ENCODE assay signal across 12 cellular contexts in the genomic region with DNA sequence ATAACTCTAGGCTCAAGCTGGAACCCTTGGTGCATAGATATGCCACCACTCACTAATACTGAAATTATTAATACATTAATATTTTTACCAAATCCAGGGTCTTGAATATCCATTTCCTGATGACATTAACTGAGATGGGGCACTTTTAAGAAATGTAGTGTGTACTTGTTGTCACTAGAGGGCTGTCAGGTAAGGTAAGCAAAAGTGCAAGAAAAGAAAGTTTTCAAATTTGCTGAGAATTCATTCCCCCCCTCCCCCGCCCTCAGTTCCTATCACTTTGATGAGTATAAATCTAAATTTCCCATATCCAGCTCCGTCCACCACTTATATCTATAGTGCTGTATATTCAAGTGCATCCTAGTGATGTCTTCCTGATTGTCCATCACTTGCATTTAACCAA. TPM values are rescaled to one million over a fixed set of nuclear protein-coding genes. Genes with fewer than 3 reads are reported as not detected.
DNase-seq lines count a peak whose midpoint lies in the region; ATAC-seq and TF ChIP-seq lines count a peak whose summit lies in the region.
"Had no signal": no experiment of that assay in that cellular context is flagged by ENCODE, and none has a peak within 500 bp of the region (broad histone marks: within the 10 kb centered on the region; RNA-seq: fewer than 3 reads in every experiment).

No MANE protein-coding gene starts in this region.

- 16% methylated on average over 2 of the region's 2 CpGs for WGBS in SK-N-SH (ENCODE audit: low lambda C conversion rate)

- no peak overlapping the region for H3K4me3 Mint-ChIP-seq in activated CD8-positive, alpha-beta T cell treated with anti-CD3 and anti-CD28 coated beads for 36 hours
- H3K4me3 Mint-ChIP-seq: activated CD4-positive, alpha-beta T cell treated with anti-CD3 and anti-CD28 coated beads, Interleukin-2, amount 10 ng/mL, durations not matched to agents 24 days and 14 days; natural killer cell treated with Interleukin-12 subunit alpha and Interleukin-12 subunit beta and Interleukin-15 and Interleukin-18, amount 100 ng/mL, for 72 hours; stimulated activated effector memory CD8-positive, alpha-beta T cell treated with anti-CD3 and anti-CD28 coated beads, Interleukin-12 subunit alpha, Interleukin-12 subunit beta, amount 100 ng/mL, for 72 hours had no signal

- no peaks in the 10 kb centered on the region for H3K36me3 Mint-ChIP-seq in activated CD8-positive, alpha-beta T cell treated with anti-CD3 and anti-CD28 coated beads for 36 hours (ENCODE audit: low read depth)
- H3K36me3 Mint-ChIP-seq: natural killer cell treated with Interleukin-12 subunit alpha and Interleukin-12 subunit beta and Interleukin-15 and Interleukin-18, amount 100 ng/mL, for 72 hours; stimulated activated effector memory CD8-positive, alpha-beta T cell treated with anti-CD3 and anti-CD28 coated beads, Interleukin-12 subunit alpha, Interleukin-12 subunit beta, amount 100 ng/mL, for 72 hours had no signal

- H3K9me2 ChIP-seq in SK-N-SH = no peaks in the 10 kb centered on the region

- H3K4me1 Mint-ChIP-seq in activated CD8-positive, alpha-beta T cell treated with anti-CD3 and anti-CD28 coated beads for 36 hours (ENCODE audit: low read depth) = no peaks in the 10 kb centered on the region
- H3K4me1 Mint-ChIP-seq: activated CD4-positive, alpha-beta T cell treated with anti-CD3 and anti-CD28 coated beads, Interleukin-2, amount 10 ng/mL, durations not matched to agents 24 days and 14 days; stimulated activated effector memory CD8-positive, alpha-beta T cell treated with anti-CD3 and anti-CD28 coated beads, Interleukin-12 subunit alpha, Interleukin-12 subunit beta, amount 100 ng/mL, for 72 hours had no signal

- CTCF ChIA-PET in SK-N-SH (lab: Yijun Ruan, JAX) = interaction anchor here (0.6 to 2.0 kb wide), 6 partner anchors 9 to 71 kb away, joined by 4 to 10 read pairs (median 5); no protein-coding TSS in a partner anchor
- CTCF ChIA-PET in activated CD8-positive, alpha-beta T cell treated with anti-CD3 and anti-CD28 coated beads for 36 hours (lab: Charles Lee) = interaction anchor here (0.5 to 1.3 kb wide), 2 partner anchors 10 to 126 kb away, joined by 3 to 4 read pairs; no protein-coding TSS in a partner anchor

- no peak overlapping the region for H2AFZ ChIP-seq in SK-N-SH (ENCODE audit: low read depth)

- H3K27me3 Mint-ChIP-seq in activated CD8-positive, alpha-beta T cell treated with anti-CD3 and anti-CD28 coated beads for 36 hours = no peaks in the 10 kb centered on the region
- H3K27me3 Mint-ChIP-seq: activated CD4-positive, alpha-beta T cell treated with anti-CD3 and anti-CD28 coated beads, Interleukin-2, amount 10 ng/mL, durations not matched to agents 24 days and 14 days had no signal

- no peak overlapping the region for H3K27ac Mint-ChIP-seq in activated CD8-positive, alpha-beta T cell treated with anti-CD3 and anti-CD28 coated beads for 36 hours
- H3K27ac Mint-ChIP-seq: activated CD4-positive, alpha-beta T cell treated with anti-CD3 and anti-CD28 coated beads, Interleukin-2, amount 10 ng/mL, durations not matched to agents 24 days and 14 days; natural killer cell treated with Interleukin-12 subunit alpha and Interleukin-12 subunit beta and Interleukin-15 and Interleukin-18, amount 100 ng/mL, for 72 hours; stimulated activated effector memory CD8-positive, alpha-beta T cell treated with anti-CD3 and anti-CD28 coated beads, Interleukin-12 subunit alpha, Interleukin-12 subunit beta, amount 100 ng/mL, for 72 hours had no signal

- ATAC-seq in activated CD8-positive, alpha-beta T cell treated with anti-CD3 and anti-CD28 coated beads for 36 hours = no peak
- no peak for ATAC-seq in GM21619 (IDR thresholded peaks at IDR 0.05; ENCODE audit: unreplicated experiment)
- ATAC-seq: natural killer cell treated with Interleukin-12 subunit alpha and Interleukin-12 subunit beta and Interleukin-15 and Interleukin-18, amount 100 ng/mL, for 72 hours; stimulated activated effector memory CD8-positive, alpha-beta T cell treated with anti-CD3 and anti-CD28 coated beads, Interleukin-12 subunit alpha, Interleukin-12 subunit beta, amount 100 ng/mL, for 72 hours had no signal

- H3K27ac ChIP-seq in SK-N-SH (ENCODE audit: low read depth in 2 of 2, low read length in 1 of 2) = no peak overlapping the region

- H3K4me3 ChIP-seq in AG10803 (ENCODE audit: low read length) = no peak overlapping the region
- no peak overlapping the region for H3K4me3 ChIP-seq in H7 (ENCODE audit: insufficient read depth, low read depth, low read length)
- H3K4me3 ChIP-seq in SK-N-SH (ENCODE audit: low read depth in 2 of 2, low read length in 1 of 2) = no peak overlapping the region
- H3K4me3 ChIP-seq in fibroblast of villous mesenchyme (ENCODE audit: low read depth, low read length) = no peak overlapping the region

- no peaks in the 10 kb centered on the region for H3K9me3 ChIP-seq in SK-N-SH

- intact Hi-C loops in activated CD8-positive, alpha-beta T cell treated with anti-CD3 and anti-CD28 coated beads for 36 hours (cut with micrococcal nuclease) = no loop called here

- no peaks in the 10 kb centered on the region for H3K36me3 ChIP-seq in H7 (replicated peaks; ENCODE audit: control insufficient read depth, insufficient read depth, low read length)
- no peaks in the 10 kb centered on the region for H3K36me3 ChIP-seq in SK-N-SH (replicated peaks in 1 of 2; ENCODE audit: control insufficient read depth in 1 of 2, insufficient read depth in 2 of 2, low read length in 1 of 2)

- no peak for TF ChIP-seq EP300 in SK-N-SH (IDR thresholded peaks at IDR 0.05; ENCODE audit: borderline replicate concordance in 1 of 2, low read depth in 1 of 2, low read length in 1 of 2)

- TF ChIP-seq RAD21 in SK-N-SH (IDR thresholded peaks at IDR 0.05; ENCODE audit: low read length) = peak; percentile 35; the same call in 1 of the 2 replicates

- TF ChIP-seq CTCF in AG10803 (conservative IDR thresholded peaks at IDR 0.05; ENCODE audit: low read length) (peak; percentile 30), SK-N-SH (IDR thresholded peaks at IDR 0.05) (peak; percentile 45), fibroblast of villous mesenchyme (IDR thresholded peaks at IDR 0.05; ENCODE audit: insufficient read depth, low read depth, low read length) (peak; percentile 32)
- TF ChIP-seq CTCF in activated CD8-positive, alpha-beta T cell treated with anti-CD3 and anti-CD28 coated beads for 36 hours (IDR thresholded peaks at IDR 0.05) = no peak

- no peaks in the 10 kb centered on the region for H3K9me3 Mint-ChIP-seq in activated CD8-positive, alpha-beta T cell treated with anti-CD3 and anti-CD28 coated beads for 36 hours
- H3K9me3 Mint-ChIP-seq: activated CD4-positive, alpha-beta T cell treated with anti-CD3 and anti-CD28 coated beads, Interleukin-2, amount 10 ng/mL, durations not matched to agents 24 days and 14 days; natural killer cell treated with Interleukin-12 subunit alpha and Interleukin-12 subunit beta and Interleukin-15 and Interleukin-18, amount 100 ng/mL, for 72 hours; stimulated activated effector memory CD8-positive, alpha-beta T cell treated with anti-CD3 and anti-CD28 coated beads, Interleukin-12 subunit alpha, Interleukin-12 subunit beta, amount 100 ng/mL, for 72 hours had no signal

- H3K27me3 ChIP-seq in H7 (ENCODE audit: control insufficient read depth, insufficient read depth, low read length) (no peaks in the 10 kb centered on the region), SK-N-SH (ENCODE audit: insufficient read depth) (no peaks in the 10 kb centered on the region; the same call in 1 of the 2 replicates)

- H3K4me2 ChIP-seq in SK-N-SH = no peak overlapping the region

- H4K20me1 ChIP-seq in SK-N-SH (ENCODE audit: insufficient read depth) = no peaks in the 10 kb centered on the region

- no peak overlapping the region for H3K9ac ChIP-seq in SK-N-SH

- H3F3A ChIP-seq in SK-N-SH (replicated peaks; ENCODE audit: insufficient read depth) = no peaks in the 10 kb centered on the region

- no peaks in the 10 kb centered on the region for H3K79me2 ChIP-seq in SK-N-SH (ENCODE audit: insufficient read depth)

- no peaks in the 10 kb centered on the region for H3K4me1 ChIP-seq in SK-N-SH (ENCODE audit: control insufficient read depth in 1 of 2, insufficient read depth in 2 of 2, low read depth in 1 of 2, low read length in 1 of 2)

- POLR2A ChIA-PET in SK-N-SH (lab: Yijun Ruan, JAX) = no interaction called here
- POLR2A ChIA-PET in activated CD8-positive, alpha-beta T cell treated with anti-CD3 and anti-CD28 coated beads for 36 hours (lab: Charles Lee) = interaction anchor here (0.5 kb wide), 1 partner anchor 21 kb away, joined by 3 read pairs; the partner anchor contains the start of gene WDR44

- DNase-seq in AG10803 (ENCODE audit: low read depth) = no peak
- DNase-seq in H7 = peak; percentile 40
- DNase-seq in SK-N-SH = no peak
- DNase-seq in fibroblast of villous mesenchyme (ENCODE audit: low read depth) = peak; percentile 3
- DNase-seq in amniotic stem cell (lab: John Stamatoyannopoulos, UW) = no peak
- no peak for DNase-seq in DMS153 treated with DMSO at 0.1 percent for 48 hours (lab: John Stamatoyannopoulos, UW; ENCODE audit: unreplicated experiment)
- DNase-seq in activated CD8-positive, alpha-beta T cell treated with anti-CD3 and anti-CD28 coated beads for 36 hours = no peak
- DNase-seq: activated CD4-positive, alpha-beta T cell treated with anti-CD3 and anti-CD28 coated beads, Interleukin-2, amount 10 ng/mL, durations not matched to agents 24 days and 14 days; NCI-H226 had no signal

TF ChIP-seq in SK-N-SH, 30 proteins besides CTCF, POLR2A, EP300 and RAD21:
- TF ChIP-seq GATA2 (CRISPR knock-in tag; IDR thresholded peaks at IDR 0.05) = no peak
- peak; percentile 13; the same call in 1 of the 2 replicates for TF ChIP-seq SMC3 (IDR thresholded peaks at IDR 0.05; ENCODE audit: low read depth, low read length)
- TF ChIP-seq MXI1 (IDR thresholded peaks at IDR 0.05; ENCODE audit: low read depth, low read length) = no peak

RNA-seq across cellular contexts. Expression of gene WDR44, which starts 20.5 kb away (rescaled TPM):
- 38.1 and 58.1 TPM in 2 replicates for total RNA-seq in H7 (2014; rRNA removed; shearing (Covaris generic))
- 5.3 and 8.2 TPM in 2 replicates for polyA plus RNA-seq in SK-N-SH (2012; rRNA removed)
- polyA plus RNA-seq in SK-N-SH (2012; cell fraction: cytosol; rRNA removed) = 7.7 and 9.4 TPM in 2 replicates
- polyA plus RNA-seq in SK-N-SH (2012; cell fraction: nucleus; rRNA removed) = 3.5 and 8.4 TPM in 2 replicates
- 21.9 and 28.9 TPM in 2 replicates for total RNA-seq in fibroblast of villous mesenchyme
- 10 to 100 TPM in 1 of 2 experiments, 1 to 10 TPM in 1; 9.9 to 10.2 TPM for total RNA-seq in activated CD8-positive, alpha-beta T cell treated with anti-CD3 and anti-CD28 coated beads for 36 hours

Comparison
In these comparisons a context has a peak if more than half of its experiments do, and no peak if none do; other contexts are left out.
1. DNase-seq: peak in H7 (single experiment) and fibroblast of villous mesenchyme (single experiment); none in AG10803 (single experiment), SK-N-SH (single experiment), amniotic stem cell (single experiment), DMS153 treated with DMSO at 0.1 percent for 48 hours (single experiment) and activated CD8-positive, alpha-beta T cell treated with anti-CD3 and anti-CD28 coated beads for 36 hours (single experiment).